Comparison of ENCODE assay signal across 20 cellular contexts in the genomic region with DNA sequence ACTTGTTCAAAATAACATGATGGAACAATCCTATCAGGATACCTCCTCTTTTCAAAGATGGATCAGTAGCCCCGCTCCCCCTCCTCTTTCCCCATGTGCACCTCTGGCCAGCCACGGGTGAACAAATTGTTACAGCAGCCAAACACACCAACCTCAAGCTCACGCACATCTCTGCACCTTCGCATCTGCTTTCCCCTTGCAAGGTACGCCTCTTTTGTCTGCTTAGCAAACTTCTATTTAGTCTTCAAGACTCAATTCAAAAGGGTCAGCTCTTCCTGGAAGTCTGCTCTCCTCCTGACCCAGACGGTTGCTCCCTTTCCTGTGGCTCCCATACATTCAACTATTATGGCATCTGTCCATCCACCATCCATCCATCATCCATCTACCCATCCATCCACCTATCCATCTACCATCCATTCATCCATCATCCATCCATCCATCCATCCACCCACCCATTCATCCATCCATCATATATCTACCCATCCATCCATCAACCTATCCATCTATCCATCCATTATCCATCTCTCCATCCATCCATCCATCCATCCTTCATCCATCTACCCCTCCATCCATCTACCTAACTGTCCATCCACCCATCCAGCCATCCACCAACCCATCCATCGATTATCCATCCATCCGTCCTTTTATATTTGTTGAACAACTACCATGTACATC. TPM values are rescaled to one million over a fixed set of nuclear protein-coding genes. Genes with fewer than 3 reads are reported as not detected.
A peak's percentile ranks its signal among the peaks of the same experiment; 100 is the strongest.
DNase-seq lines count a peak whose midpoint lies in the region; ATAC-seq, FAIRE-seq and TF ChIP-seq lines count a peak whose summit lies in the region.
"Had no signal": no experiment of that assay in that cellular context is flagged by ENCODE, and none has a peak within 500 bp of the region (broad histone marks: within the 10 kb centered on the region; RNA-seq: fewer than 3 reads in every experiment).

No MANE protein-coding gene starts in this region.

- POLR2A ChIA-PET in CD8-positive, alpha-beta T cell (lab: Charles Lee): interaction anchor here (1.0 to 2.0 kb wide), 4 partner anchors 12 to 62 kb away, joined by 3 to 9 read pairs (median 5); a partner anchor contains a TSS

- no peak overlapping the region for H3K4me3 ChIP-seq in BLaER1
- H3K4me3 ChIP-seq in CD8-positive, alpha-beta T cell (ENCODE audit: low read depth, low read length): no peak overlapping the region
- no peak overlapping the region; the same call in 1 of the 2 replicates for H3K4me3 ChIP-seq in Karpas-422 (ENCODE audit: low read length)
- H3K4me3 ChIP-seq in kidney (ENCODE audit: low read length in 2 of 2): no peak overlapping the region

- H3K36me3 ChIP-seq in BLaER1 (peaks cover 22% of the 10 kb centered on the region; the same call in 1 of the 2 replicates), Karpas-422 (ENCODE audit: insufficient read depth, low read length) (peaks cover 15% of the 10 kb centered on the region), kidney (ENCODE audit: control insufficient read depth in 1 of 2, insufficient read depth in 2 of 2, low read length in 2 of 2) (no peaks in the 10 kb centered on the region)
- no peaks in the 10 kb centered on the region for H3K36me3 ChIP-seq in CD8-positive, alpha-beta T cell (ENCODE audit: insufficient read depth, low read length)

- H3K4me2 ChIP-seq in BLaER1 (peak overlapping the region; percentile 63), Karpas-422 (ENCODE audit: low read depth, low read length, poor library complexity, severe bottlenecking) (peak overlapping the region; percentile 64)

- peaks cover 27% of the 10 kb centered on the region for H3K4me1 ChIP-seq in BLaER1
- peaks cover 21% of the 10 kb centered on the region for H3K4me1 ChIP-seq in CD8-positive, alpha-beta T cell (ENCODE audit: insufficient read depth, low read length)
- peaks cover 69% of the 10 kb centered on the region for H3K4me1 ChIP-seq in Karpas-422 (ENCODE audit: low read length)
- peaks cover 9 to 10% of the 10 kb centered on the region in 2 donors for H3K4me1 ChIP-seq in kidney (ENCODE audit: control insufficient read depth in 1 of 2, insufficient read depth in 1 of 2, low read depth in 1 of 2, low read length in 2 of 2)
- H3K4me1 ChIP-seq: Caco-2 had no signal

- no peak overlapping the region for H3K27ac ChIP-seq in BLaER1
- no peak overlapping the region for H3K27ac ChIP-seq in CD8-positive, alpha-beta T cell (ENCODE audit: low read depth, low read length)
- H3K27ac ChIP-seq in Karpas-422 (ENCODE audit: low read length): peak overlapping the region; percentile 82
- H3K27ac ChIP-seq in kidney (ENCODE audit: low read depth in 2 of 2, low read length in 2 of 2): no peak overlapping the region
- H3K27ac ChIP-seq: HL-60 had no signal

- H3K9me3 ChIP-seq in BLaER1 (no peaks in the 10 kb centered on the region), Karpas-422 (ENCODE audit: low read length) (no peaks in the 10 kb centered on the region), kidney (ENCODE audit: control insufficient read depth in 1 of 2, low read length in 2 of 2) (no peaks in the 10 kb centered on the region)
- no peaks in the 10 kb centered on the region for H3K9me3 ChIP-seq in CD8-positive, alpha-beta T cell (ENCODE audit: low read length)
- H3K9me3 ChIP-seq: Caco-2 had no signal

- H3K9ac ChIP-seq in BLaER1 (no peak overlapping the region), Karpas-422 (ENCODE audit: low read length) (peak overlapping the region; percentile 60), kidney (ENCODE audit: low read length in 2 of 2) (no peak overlapping the region)

- no peak for TF ChIP-seq CTCF in CD8-positive, alpha-beta T cell (IDR thresholded peaks at IDR 0.05)
- TF ChIP-seq CTCF in kidney (IDR thresholded peaks at IDR 0.05; ENCODE audit: borderline replicate concordance, extremely low read depth, insufficient read depth): no peak

- ATAC-seq in CD8-positive, alpha-beta T cell: no peak
- ATAC-seq in Right ventricle myocardium superior (ENCODE audit: poor library complexity) (no peak), HG03354 (IDR thresholded peaks at IDR 0.05; ENCODE audit: poor library complexity, severe bottlenecking, unreplicated experiment) (no peak)
- ATAC-seq in stimulated activated naive CD8-positive, alpha-beta T cell treated with anti-CD3 and anti-CD28 coated beads, Interleukin-15, Interleukin-2, amounts not matched to agents 100 U/mL and 50 U/mL, for 24 hours: no peak
- ATAC-seq: Right ventricle myocardium inferior had no signal

- H3K9me2 ChIP-seq in Karpas-422 (replicated peaks; ENCODE audit: insufficient read depth, low read length): no peaks in the 10 kb centered on the region

- CTCF ChIA-PET in CD8-positive, alpha-beta T cell (lab: Charles Lee): no interaction called here

- peaks cover 18% of the 10 kb centered on the region for H3K36me3 Mint-ChIP-seq in CD8-positive, alpha-beta T cell

- DNase-seq in CD8-positive, alpha-beta T cell: no peak
- DNase-seq in Karpas-422 (no peak), kidney (peak; percentile 8), Right ventricle myocardium superior (no peak)
- DNase-seq in stimulated activated naive CD8-positive, alpha-beta T cell treated with anti-CD3 and anti-CD28 coated beads, Interleukin-15, Interleukin-2, amounts not matched to agents 100 U/mL and 50 U/mL, for 24 hours: no peak
- DNase-seq: Caco-2, DMS153, NCI-H1092 treated with DMSO at 0.1 percent for 48 hours, NCI-H2081, NCI-H446 treated with DMSO at 0.1 percent for 48 hours, SW 1271 had no signal

- H4K20me1 ChIP-seq in BLaER1: peaks cover 52% of the 10 kb centered on the region
- H4K20me1 ChIP-seq in Karpas-422 (ENCODE audit: insufficient read depth, low read depth, low read length): no peaks in the 10 kb centered on the region

- H3K27me3 ChIP-seq in BLaER1: peaks cover 33% of the 10 kb centered on the region
- no peaks in the 10 kb centered on the region for H3K27me3 ChIP-seq in CD8-positive, alpha-beta T cell (ENCODE audit: insufficient read depth, low read length)
- no peaks in the 10 kb centered on the region for H3K27me3 ChIP-seq in Karpas-422 (ENCODE audit: low read length)

- no peaks in the 10 kb centered on the region for H3K9me3 Mint-ChIP-seq in CD8-positive, alpha-beta T cell
- H3K9me3 Mint-ChIP-seq: CD14-positive monocyte had no signal

- intact Hi-C loops in CD8-positive, alpha-beta T cell (cut with DNase I, micrococcal nuclease): loop anchor here in 1 of 2 experiments (5.0 kb wide), 2 partner anchors 212 to 322 kb away; no protein-coding TSS in a partner anchor
- intact Hi-C loops in kidney (cut with DNase I) (no loop called here), Right ventricle myocardium superior (cut with DNase I) (loop anchor here (5.0 kb wide), 2 partner anchors 212 to 322 kb away; no protein-coding TSS in a partner anchor)

- H2AFZ ChIP-seq in Karpas-422 (ENCODE audit: low read length): no peak overlapping the region

- peaks cover 32% of the 10 kb centered on the region for H3K4me1 Mint-ChIP-seq in CD8-positive, alpha-beta T cell (ENCODE audit: low read depth)

- H3K27ac Mint-ChIP-seq in CD8-positive, alpha-beta T cell: peak overlapping the region; percentile 42

- no peak overlapping the region for H3K4me3 Mint-ChIP-seq in CD8-positive, alpha-beta T cell

- no peak for FAIRE-seq in kidney (lab: Jason Lieb, UNC)
- FAIRE-seq: H54, RCC 7860 had no signal

- no peaks in the 10 kb centered on the region for H3K79me2 ChIP-seq in Karpas-422 (ENCODE audit: low read length)

- peaks cover 5% of the 10 kb centered on the region for H3K27me3 Mint-ChIP-seq in CD8-positive, alpha-beta T cell (ENCODE audit: low read depth)

RNA-seq across cellular contexts. Expression of a gene that starts 36.3 kb away (rescaled TPM):
- not detected for total RNA-seq in CD8-positive, alpha-beta T cell
- 5.5 and 6.4 TPM in 2 replicates for total RNA-seq in Karpas-422 (2014; rRNA removed; shearing (Covaris generic); ENCODE audit: low replicate concordance)
- total RNA-seq in kidney (1.6 TPM), Right ventricle myocardium superior (5.5 TPM)
- polyA plus RNA-seq in kidney (ENCODE audit: insufficient read depth, low read depth, low replicate concordance): 0.19 TPM
- total RNA-seq: A673, HT1080 had no signal
- polyA plus RNA-seq: CD14-positive monocyte had no signal
